In the genomic region with DNA sequence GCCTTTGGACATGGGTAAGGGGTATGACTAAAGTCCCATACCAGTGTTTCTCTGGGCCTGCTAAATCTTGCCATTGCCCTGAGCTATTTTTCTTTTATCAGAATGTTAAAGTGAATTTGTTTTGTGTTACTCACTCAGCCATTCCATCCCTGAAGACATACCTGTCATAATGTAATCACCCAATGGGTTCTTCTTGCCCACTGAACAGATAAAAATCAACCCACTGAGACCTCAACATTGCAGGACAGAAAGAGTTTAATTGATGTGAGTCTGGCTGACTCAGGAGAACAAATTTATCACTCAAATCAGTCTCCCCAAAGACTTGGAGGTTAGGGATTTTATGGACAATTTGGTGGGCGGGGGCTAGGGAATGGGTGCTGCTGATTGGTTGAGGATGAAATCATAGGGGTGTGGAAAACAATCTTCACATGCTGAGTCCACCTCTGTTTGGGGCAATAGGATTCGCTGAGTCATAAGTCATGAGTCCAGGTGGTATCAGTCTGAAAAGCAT, we compare ENCODE assay signal across 19 cellular contexts. TPM values are rescaled to one million over a fixed set of nuclear protein-coding genes. Genes with fewer than 3 reads are reported as not detected.
DNase-seq lines count a peak whose midpoint lies in the region; ATAC-seq and FAIRE-seq lines count a peak whose summit lies in the region.
"Had no signal": no experiment of that assay in that cellular context is flagged by ENCODE, and none has a peak within 500 bp of the region (broad histone marks: within the 10 kb centered on the region; RNA-seq: fewer than 3 reads in every experiment).

No MANE protein-coding gene starts in this region.

- ATAC-seq in esophagus mucosa, result peak; percentile 50
- ATAC-seq in left colon, result no peak

- DNase-seq in NCI-H226, result peak; percentile 52
- peak; percentile 75 for DNase-seq in T1000 (lab: John Stamatoyannopoulos, UW)
- DNase-seq in urothelium cell line (ENCODE audit: low spot score), result no peak
- DNase-seq in left colon, result no peak
- no peak for DNase-seq in NCI-H2227 (lab: John Stamatoyannopoulos, UW; ENCODE audit: unreplicated experiment)
- no peak for DNase-seq in NCI-H524 treated with DMSO at 0.1 percent for 48 hours (lab: John Stamatoyannopoulos, UW)
- DNase-seq: COR-L47, DMS153, HFFc6, Kasumi-1, MV-4-11, NCI-H1417, NCI-H1930, NCI-H2171 treated with DMSO at 0.1 percent for 48 hours, NCI-H510A treated with DMSO at 0.1 percent for 48 hours had no signal

- intact Hi-C loops in left colon (cut with DNase I, micrococcal nuclease), result no loop called here

- peak; percentile 56 for FAIRE-seq in urothelium cell line (lab: Jason Lieb, UNC)
- FAIRE-seq: GM19239, H54, RCC 7860 had no signal

RNA-seq across cellular contexts. Expression of gene ILDR1, which starts 47.4 kb away (rescaled TPM):
- total RNA-seq in esophagus mucosa (6.3 TPM), left colon (10 to 100 TPM; 27.6 to 27.7 TPM)
- total RNA-seq: HFFc6 had no signal

Comparison
In these comparisons a context has a peak if more than half of its experiments do, and no peak if none do; other contexts are left out.
1. DNase-seq: peak in NCI-H226 (single experiment) and T1000 (single experiment); none in urothelium cell line (single experiment), left colon (0 of 2), NCI-H2227 (single experiment) and NCI-H524 treated with DMSO at 0.1 percent for 48 hours (single experiment).